ENCODE assay signal across 13 cellular contexts in the genomic region with DNA sequence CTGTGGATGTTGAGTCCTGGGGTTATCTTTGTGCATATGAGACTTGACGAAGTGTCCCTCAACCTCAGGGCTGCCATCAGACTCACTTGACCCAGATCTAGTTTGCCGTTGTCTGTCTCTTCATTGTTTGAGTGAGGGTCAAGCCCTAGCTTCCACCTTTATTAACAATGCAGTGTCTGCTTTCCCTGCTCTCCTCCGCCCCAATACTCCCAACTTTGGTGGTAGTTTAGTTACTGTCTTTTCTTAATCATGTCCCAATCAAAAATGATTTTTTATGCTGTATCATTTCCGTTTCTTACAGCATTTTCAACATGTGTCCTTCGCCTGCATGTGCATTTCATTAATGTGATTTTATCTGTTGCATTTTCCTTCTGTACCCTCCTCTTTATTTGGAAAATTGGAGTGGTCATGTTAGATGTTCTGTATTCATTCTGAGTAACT. TPM values are rescaled to one million over a fixed set of nuclear protein-coding genes. Genes with fewer than 3 reads are reported as not detected.
DNase-seq lines count a peak whose midpoint lies in the region; ATAC-seq, FAIRE-seq and TF ChIP-seq lines count a peak whose summit lies in the region.
"Had no signal": no experiment of that assay in that cellular context is flagged by ENCODE, and none has a peak within 500 bp of the region (broad histone marks: within the 10 kb centered on the region; RNA-seq: fewer than 3 reads in every experiment).

No MANE protein-coding gene starts in this region.

- peaks cover 14% of the 10 kb centered on the region for H4K20me1 ChIP-seq in endothelial cell of umbilical vein (replicated peaks; ENCODE audit: control insufficient read depth, extremely low read depth, insufficient read depth, low read length)

- TF ChIP-seq CTCF in endothelial cell of umbilical vein (IDR thresholded peaks at IDR 0.05; ENCODE audit: extremely low read depth in 1 of 2, insufficient read depth in 1 of 2, low read depth in 1 of 2, low read length in 2 of 2) (no peak), sigmoid colon (IDR thresholded peaks at IDR 0.05) (no peak)

- ATAC-seq in activated T-cell treated with anti-CD3 and anti-CD28 coated beads, Interleukin-2, amount 50 U/mL, for 4 hours = no peak
- ATAC-seq in SK-N-SH treated with all-trans-retinoic acid at 6 μM for 48 hours = no peak
- no peak for ATAC-seq in stimulated activated effector memory CD8-positive, alpha-beta T cell treated with anti-CD3 and anti-CD28 coated beads, Interleukin-12 subunit alpha, Interleukin-12 subunit beta, amount 100 ng/mL, for 72 hours
- ATAC-seq: gastrocnemius medialis, sciatic nerve had no signal

- H3K4me2 ChIP-seq in endothelial cell of umbilical vein (ENCODE audit: insufficient read depth, low read length) = peak overlapping the region; percentile 98

- H3K4me1 ChIP-seq in endothelial cell of umbilical vein (ENCODE audit: control insufficient read depth, extremely low read depth, insufficient read depth, low read length) (peaks cover 28% of the 10 kb centered on the region), sigmoid colon (peaks cover 0 to 34% (median 25%) of the 10 kb centered on the region in 4 donors)

- H3K9ac ChIP-seq in endothelial cell of umbilical vein (replicated peaks; ENCODE audit: extremely low read depth, insufficient read depth, low read length) = no peak overlapping the region

- H3K4me1 Mint-ChIP-seq in activated T-cell treated with anti-CD3 and anti-CD28 coated beads, Interleukin-2, amount 50 U/mL, for 4 hours (ENCODE audit: low read depth) = peaks cover 63% of the 10 kb centered on the region
- peaks cover 62% of the 10 kb centered on the region for H3K4me1 Mint-ChIP-seq in stimulated activated effector memory CD8-positive, alpha-beta T cell treated with anti-CD3 and anti-CD28 coated beads, Interleukin-12 subunit alpha, Interleukin-12 subunit beta, amount 100 ng/mL, for 72 hours

- intact Hi-C loops in endothelial cell of umbilical vein (cut with micrococcal nuclease) = no loop called here
- intact Hi-C loops in sigmoid colon (cut with DNase I) = loop anchor here (10.0 kb wide), 1 partner anchor 220 kb away; no protein-coding TSS in a partner anchor

- no TSS peak for BruUV-seq in endothelial cell of umbilical vein (replicated peaks; lab: Mats Ljungman, UMichigan)

- H3K36me3 ChIP-seq in endothelial cell of umbilical vein (ENCODE audit: control insufficient read depth in 2 of 2, extremely low read depth in 1 of 2, insufficient read depth in 2 of 2, low read length in 2 of 2) (no peaks in the 10 kb centered on the region), sigmoid colon (no peaks in the 10 kb centered on the region)
- H3K36me3 ChIP-seq: cardiac muscle cell, gastrocnemius medialis had no signal

- H3K9me3 ChIP-seq in endothelial cell of umbilical vein (replicated peaks; ENCODE audit: control insufficient read depth, insufficient read depth, low read length) (no peaks in the 10 kb centered on the region), sigmoid colon (no peaks in the 10 kb centered on the region)
- H3K9me3 ChIP-seq: gastrocnemius medialis had no signal

- no peak overlapping the region for H3K27ac Mint-ChIP-seq in stimulated activated effector memory CD8-positive, alpha-beta T cell treated with anti-CD3 and anti-CD28 coated beads, Interleukin-12 subunit alpha, Interleukin-12 subunit beta, amount 100 ng/mL, for 72 hours

- FAIRE-seq in endothelial cell of umbilical vein (lab: Jason Lieb, UNC) = no peak

- CTCF ChIA-PET in endothelial cell of umbilical vein (lab: Charles Lee) = interaction anchor here (1.0 to 3.8 kb wide), 4 partner anchors 9 to 142 kb away, joined by 4 to 26 read pairs (median 4); no protein-coding TSS in a partner anchor

- H3K4me3 Mint-ChIP-seq in activated T-cell treated with anti-CD3 and anti-CD28 coated beads, Interleukin-2, amount 50 U/mL, for 4 hours = peak overlapping the region; percentile 91
- H3K4me3 Mint-ChIP-seq in stimulated activated effector memory CD8-positive, alpha-beta T cell treated with anti-CD3 and anti-CD28 coated beads, Interleukin-12 subunit alpha, Interleukin-12 subunit beta, amount 100 ng/mL, for 72 hours = peak overlapping the region; percentile 95

- H3K36me3 Mint-ChIP-seq in activated T-cell treated with anti-CD3 and anti-CD28 coated beads, Interleukin-2, amount 50 U/mL, for 4 hours (ENCODE audit: insufficient read depth) = no peaks in the 10 kb centered on the region
- peaks cover 6% of the 10 kb centered on the region for H3K36me3 Mint-ChIP-seq in stimulated activated effector memory CD8-positive, alpha-beta T cell treated with anti-CD3 and anti-CD28 coated beads, Interleukin-12 subunit alpha, Interleukin-12 subunit beta, amount 100 ng/mL, for 72 hours

- TF ChIP-seq POLR2A in endothelial cell of umbilical vein (IDR thresholded peaks at IDR 0.05; ENCODE audit: low read depth, low read length) = no peak
- TF ChIP-seq POLR2A in sigmoid colon (IDR thresholded peaks at IDR 0.05) = no peak

- H3K79me2 ChIP-seq in endothelial cell of umbilical vein (ENCODE audit: control insufficient read depth, insufficient read depth, low read length) = peaks cover 63% of the 10 kb centered on the region

- no peaks in the 10 kb centered on the region for H3K9me1 ChIP-seq in endothelial cell of umbilical vein (replicated peaks; ENCODE audit: control insufficient read depth, extremely low read depth, insufficient read depth, low read length)

- POLR2A ChIA-PET in endothelial cell of umbilical vein (lab: Charles Lee) = no interaction called here

- dilution Hi-C loops in endothelial cell of umbilical vein (cut with MboI; ENCODE audit: extremely low pct_ligation_motif_present, low sequenced_read_pairs) = no loop called here

- H3K27ac ChIP-seq in endothelial cell of umbilical vein (ENCODE audit: insufficient read depth, low read depth, low read length) (no peak overlapping the region), sigmoid colon (no peak overlapping the region)
- H3K27ac ChIP-seq: cardiac muscle cell, gastrocnemius medialis had no signal

- no peak overlapping the region for H3K4me3 ChIP-seq in endothelial cell of umbilical vein (replicated peaks in 1 of 3; ENCODE audit: insufficient read depth in 1 of 3, low read depth in 1 of 3, low read length in 3 of 3)
- H3K4me3 ChIP-seq in sigmoid colon = no peak overlapping the region
- H3K4me3 ChIP-seq: cardiac muscle cell, gastrocnemius medialis had no signal

- WGBS in sigmoid colon, 2 donors = 80 to 85% methylated on average over 5 of the region's 5 CpGs

- no peaks in the 10 kb centered on the region for H3K27me3 ChIP-seq in endothelial cell of umbilical vein (ENCODE audit: control insufficient read depth in 2 of 2, insufficient read depth in 2 of 2, low read length in 2 of 2)
- no peaks in the 10 kb centered on the region for H3K27me3 ChIP-seq in sigmoid colon
- H3K27me3 ChIP-seq: cardiac muscle cell, gastrocnemius medialis had no signal

- TF ChIP-seq EP300 in sigmoid colon (IDR thresholded peaks at IDR 0.05) = no peak

- DNase-seq in activated T-cell treated with anti-CD3 and anti-CD28 coated beads, Interleukin-2, amount 50 U/mL, for 4 hours = no peak
- DNase-seq in activated T-cell treated with anti-CD3 and anti-CD28 coated beads for 4 hours (no peak), endothelial cell of umbilical vein (ENCODE audit: low read depth, low spot score) (no peak), SW 1271 (lab: John Stamatoyannopoulos, UW) (no peak), sigmoid colon (no peak), NCI-H1436 treated with DMSO at 0.1 percent for 48 hours (lab: John Stamatoyannopoulos, UW) (no peak)
- no peak for DNase-seq in stimulated activated effector memory CD8-positive, alpha-beta T cell treated with anti-CD3 and anti-CD28 coated beads, Interleukin-12 subunit alpha, Interleukin-12 subunit beta, amount 100 ng/mL, for 72 hours (ENCODE audit: low spot score in 2 of 2)
- DNase-seq: activated CD4-positive, alpha-beta T cell treated with anti-CD3 and anti-CD28 coated beads, Interleukin-2, amount 50 U/mL, for 4 hours; gastrocnemius medialis; NCI-H187 treated with DMSO at 0.1 percent for 48 hours had no signal

- H3K27me3 Mint-ChIP-seq in activated T-cell treated with anti-CD3 and anti-CD28 coated beads, Interleukin-2, amount 50 U/mL, for 4 hours (ENCODE audit: low read depth) = no peaks in the 10 kb centered on the region

- no peak overlapping the region for H2AFZ ChIP-seq in endothelial cell of umbilical vein (ENCODE audit: low read depth, low read length)

- H3K9me3 Mint-ChIP-seq in activated T-cell treated with anti-CD3 and anti-CD28 coated beads, Interleukin-2, amount 50 U/mL, for 4 hours = no peaks in the 10 kb centered on the region
- H3K9me3 Mint-ChIP-seq in stimulated activated effector memory CD8-positive, alpha-beta T cell treated with anti-CD3 and anti-CD28 coated beads, Interleukin-12 subunit alpha, Interleukin-12 subunit beta, amount 100 ng/mL, for 72 hours = no peaks in the 10 kb centered on the region

TF ChIP-seq in SK-N-SH treated with all-trans-retinoic acid at 6 μM for 48 hours, 23 proteins besides CTCF, POLR2A, EP300 and RAD21:
- TF ChIP-seq ZNF565 (CRISPR knock-in tag; conservative IDR thresholded peaks at IDR 0.05; ENCODE audit: low read depth) (no peak), TCF4 (CRISPR knock-in tag; IDR thresholded peaks at IDR 0.05; ENCODE audit: borderline replicate concordance) (peak; percentile 68)
TF ChIP-seq in SK-N-SH treated with all-trans-retinoic acid at 6 μM for 48 hours: peak in this region for 1.

TF ChIP-seq in endothelial cell of umbilical vein, 7 proteins besides CTCF, POLR2A, EP300 and RAD21 (continues in another document):
- TF ChIP-seq GATA2 (IDR thresholded peaks at IDR 0.05; ENCODE audit: insufficient read depth, insufficient read length, low read depth, low read length) (no peak), POLR2AphosphoS5 (IDR thresholded peaks at IDR 0.05; ENCODE audit: insufficient read depth, low read depth, low read length) (no peak), MYC (IDR thresholded peaks at IDR 0.05; ENCODE audit: low read depth, low read length) (no peak)
- TF ChIP-seq, protein P1, sequence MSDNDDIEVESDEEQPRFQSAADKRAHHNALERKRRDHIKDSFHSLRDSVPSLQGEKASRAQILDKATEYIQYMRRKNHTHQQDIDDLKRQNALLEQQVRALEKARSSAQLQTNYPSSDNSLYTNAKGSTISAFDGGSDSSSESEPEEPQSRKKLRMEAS (IDR thresholded peaks at IDR 0.05; ENCODE audit: insufficient read depth, insufficient read length) = no peak

RNA-seq across cellular contexts. Expression of a gene that starts 2.1 kb away (rescaled TPM):
- total RNA-seq in activated T-cell treated with anti-CD3 and anti-CD28 coated beads, Interleukin-2, amount 50 U/mL, for 4 hours = 10 to 100 TPM; 46.4 to 48.0 (median 47.9) TPM
- total RNA-seq in endothelial cell of umbilical vein = 31.2 and 33.4 TPM in 2 replicates
- polyA plus RNA-seq in endothelial cell of umbilical vein = 14.9 and 19.6 TPM in 2 replicates
- polyA plus RNA-seq in endothelial cell of umbilical vein (2011; cell fraction: cytosol; rRNA removed) = 25.8 and 28.1 TPM in 2 replicates
- polyA plus RNA-seq in endothelial cell of umbilical vein (2011; cell fraction: nucleus; rRNA removed) = 16.4 and 20.3 TPM in 2 replicates
- 36.4 and 52.9 TPM in 2 replicates for polyA plus RNA-seq in endothelial cell of umbilical vein (2012)
- polyA minus RNA-seq in endothelial cell of umbilical vein = 10.9 and 18.1 TPM in 2 replicates
- 8.9 TPM for polyA minus RNA-seq in endothelial cell of umbilical vein (2011; cell fraction: cytosol; rRNA and poly(A)+ RNA removed)
- 9.4 and 12.5 TPM in 2 replicates for polyA minus RNA-seq in endothelial cell of umbilical vein (2011; cell fraction: nucleus; rRNA and poly(A)+ RNA removed)
- total RNA-seq in sigmoid colon = 10 to 100 TPM in 1 of 4 donors, 1 to 10 TPM in 3; 6.6 to 13.2 (median 8.4) TPM
- 10 to 100 TPM; 22.8 to 26.4 (median 26.2) TPM for polyA plus RNA-seq in sigmoid colon
